ENCODE assay signal across 1 cellular context in genomic region chr10:121500591-121501341, GRCh38.
TF ChIP-seq lines count a peak whose summit lies in the region.

No MANE protein-coding gene starts in this region.

TF ChIP-seq in HEK293, 187 proteins besides CTCF, POLR2A, EP300 and RAD21 (continued from another document and continues in another):
- TF ChIP-seq ZSCAN5A (tag by site-specific recombination; IDR thresholded peaks at IDR 0.05), result no peak
- no peak for TF ChIP-seq SETDB1 (IDR thresholded peaks at IDR 0.05; ENCODE audit: insufficient read length, low read length)
- no peak for TF ChIP-seq YY1 (tag by site-specific recombination; IDR thresholded peaks at IDR 0.05)
- no peak for TF ChIP-seq ZNF169 (tag by site-specific recombination; IDR thresholded peaks at IDR 0.05)
- no peak for TF ChIP-seq ZNF521 (tag by site-specific recombination; IDR thresholded peaks at IDR 0.05)
- no peak for TF ChIP-seq ZBTB11 (tag by site-specific recombination; conservative IDR thresholded peaks at IDR 0.05; ENCODE audit: low read depth)
- TF ChIP-seq ZNF292 (tag by site-specific recombination; IDR thresholded peaks at IDR 0.05; ENCODE audit: borderline replicate concordance, low read depth), result no peak
- TF ChIP-seq HOXA7 (CRISPR knock-in tag; IDR thresholded peaks at IDR 0.05; ENCODE audit: borderline replicate concordance), result no peak
- TF ChIP-seq ZNF658 (tag by site-specific recombination; IDR thresholded peaks at IDR 0.05), result no peak
- TF ChIP-seq ZNF501 (tag by site-specific recombination; IDR thresholded peaks at IDR 0.05), result 0 out of 2 replicates have a peak, but pooled peaks have one; percentile 33
- TF ChIP-seq ZNF16 (tag by site-specific recombination; IDR thresholded peaks at IDR 0.05; ENCODE audit: low read depth), result no peak
- no peak for TF ChIP-seq ZNF830 (tag by site-specific recombination; IDR thresholded peaks at IDR 0.05; ENCODE audit: low read depth)
- no peak for TF ChIP-seq ZNF704 (tag by site-specific recombination; IDR thresholded peaks at IDR 0.05)
- no peak for TF ChIP-seq SP2 (tag by site-specific recombination; IDR thresholded peaks at IDR 0.05)
- no peak for TF ChIP-seq ZNF2 (tag by site-specific recombination; IDR thresholded peaks at IDR 0.05)
- TF ChIP-seq ZFP37 (tag by site-specific recombination; IDR thresholded peaks at IDR 0.05), result no peak
- no peak for TF ChIP-seq ZBTB1 (tag by site-specific recombination; IDR thresholded peaks at IDR 0.05)
- TF ChIP-seq GLI4 (tag by site-specific recombination; IDR thresholded peaks at IDR 0.05), result no peak
- no peak for TF ChIP-seq ZNF785 (tag by site-specific recombination; IDR thresholded peaks at IDR 0.05)
- peak; percentile 77; the same call in 1 of the 2 replicates for TF ChIP-seq ZNF391 (tag by site-specific recombination; IDR thresholded peaks at IDR 0.05; ENCODE audit: borderline replicate concordance, low read depth)
- peak; percentile 97 for TF ChIP-seq ZNF843 (tag by site-specific recombination; IDR thresholded peaks at IDR 0.05)
- no peak for TF ChIP-seq ZNF544 (tag by site-specific recombination; IDR thresholded peaks at IDR 0.05)
- no peak for TF ChIP-seq ZNF530 (tag by site-specific recombination; IDR thresholded peaks at IDR 0.05; ENCODE audit: low read depth)
- TF ChIP-seq ZNF621 (tag by site-specific recombination; IDR thresholded peaks at IDR 0.05), result no peak
- TF ChIP-seq ZNF114 (tag by site-specific recombination; IDR thresholded peaks at IDR 0.05), result no peak
- no peak for TF ChIP-seq KLF16 (tag by site-specific recombination; IDR thresholded peaks at IDR 0.05)
- TF ChIP-seq ZNF221 (tag by site-specific recombination; IDR thresholded peaks at IDR 0.05; ENCODE audit: borderline replicate concordance), result no peak
- peak; percentile 90 for TF ChIP-seq GFI1B (tag by site-specific recombination; IDR thresholded peaks at IDR 0.05)
- TF ChIP-seq PRDM6 (tag by site-specific recombination; IDR thresholded peaks at IDR 0.05), result peak; percentile 94
- no peak for TF ChIP-seq SCRT2 (tag by site-specific recombination; IDR thresholded peaks at IDR 0.05)
- peak; percentile 60; the same call in 1 of the 2 replicates for TF ChIP-seq ZSCAN30 (tag by site-specific recombination; IDR thresholded peaks at IDR 0.05)
- TF ChIP-seq KLF8 (tag by site-specific recombination; IDR thresholded peaks at IDR 0.05), result peak; percentile 83
- no peak for TF ChIP-seq ZNF274 (IDR thresholded peaks at IDR 0.05; ENCODE audit: low read length)
- TF ChIP-seq ZNF274 (tag by site-specific recombination; IDR thresholded peaks at IDR 0.05; ENCODE audit: borderline replicate concordance), result no peak
- no peak for TF ChIP-seq ELK4 (IDR thresholded peaks at IDR 0.05; ENCODE audit: borderline replicate concordance, low read depth, low read length)
- TF ChIP-seq ZBTB48 (tag by site-specific recombination; IDR thresholded peaks at IDR 0.05), result peak; percentile 34; the same call in 1 of the 2 replicates
- no peak; the same call in 1 of the 2 replicates for TF ChIP-seq ZBTB6 (tag by site-specific recombination; IDR thresholded peaks at IDR 0.05)
- TF ChIP-seq ZNF138 (tag by site-specific recombination; IDR thresholded peaks at IDR 0.05; ENCODE audit: borderline replicate concordance), result no peak
- TF ChIP-seq ZNF394 (tag by site-specific recombination; IDR thresholded peaks at IDR 0.05; ENCODE audit: borderline replicate concordance), result peak; percentile 39; the same call in 1 of the 2 replicates
- TF ChIP-seq ZNF837 (tag by site-specific recombination; IDR thresholded peaks at IDR 0.05), result no peak
- no peak for TF ChIP-seq ZBTB20 (tag by site-specific recombination; IDR thresholded peaks at IDR 0.05)
- TF ChIP-seq ZNF266 (tag by site-specific recombination; IDR thresholded peaks at IDR 0.05; ENCODE audit: low read depth), result no peak
- peak; percentile 84 for TF ChIP-seq ZBTB44 (tag by site-specific recombination; IDR thresholded peaks at IDR 0.05)
- TF ChIP-seq ZNF677 (tag by site-specific recombination; IDR thresholded peaks at IDR 0.05), result no peak
- TF ChIP-seq ZFHX2 (tag by site-specific recombination; conservative IDR thresholded peaks at IDR 0.05), result no peak
- TF ChIP-seq ZNF302 (tag by site-specific recombination; IDR thresholded peaks at IDR 0.05; ENCODE audit: low read depth), result no peak
- peak; percentile 57; the same call in 1 of the 2 replicates for TF ChIP-seq ZNF561 (tag by site-specific recombination; IDR thresholded peaks at IDR 0.05; ENCODE audit: borderline replicate concordance)
- no peak for TF ChIP-seq ZNF626 (tag by site-specific recombination; IDR thresholded peaks at IDR 0.05)
- 0 out of 2 replicates have a peak, but pooled peaks have one; percentile 4 for TF ChIP-seq ZNF146 (tag by site-specific recombination; IDR thresholded peaks at IDR 0.05)
- TF ChIP-seq ZNF350 (tag by site-specific recombination; IDR thresholded peaks at IDR 0.05), result no peak
- TF ChIP-seq KLF10 (tag by site-specific recombination; IDR thresholded peaks at IDR 0.05), result peak; percentile 88
- peak; percentile 99 for TF ChIP-seq KLF17 (tag by site-specific recombination; IDR thresholded peaks at IDR 0.05)
- no peak for TF ChIP-seq ZNF239 (tag by site-specific recombination; IDR thresholded peaks at IDR 0.05)
- TF ChIP-seq ZNF433 (tag by site-specific recombination; IDR thresholded peaks at IDR 0.05; ENCODE audit: low read depth), result no peak
- peak; percentile 47; the same call in 1 of the 2 replicates for TF ChIP-seq PRDM10 (tag by site-specific recombination; IDR thresholded peaks at IDR 0.05)
- TF ChIP-seq ZNF776 (tag by site-specific recombination; IDR thresholded peaks at IDR 0.05; ENCODE audit: borderline replicate concordance), result no peak
